In genomic region chr14:54444003-54444402, GRCh38 we compare ENCODE assay signal across 19 cellular contexts. TPM values are rescaled to one million over a fixed set of nuclear protein-coding genes. Genes with fewer than 3 reads are reported as not detected.
"Had no signal": no experiment of that assay in that cellular context is flagged by ENCODE, and none has a peak within 500 bp of the region (broad histone marks: within the 10 kb centered on the region; RNA-seq: fewer than 3 reads in every experiment).

No MANE protein-coding gene starts in this region.

- DNase-seq: activated CD4-positive, alpha-beta T cell treated with anti-CD3 and anti-CD28 coated beads, Interleukin-2, amount 50 U/mL, for 1 hour; activated CD8-positive, alpha-beta memory T cell treated with anti-CD3 and anti-CD28 coated beads, Interleukin-2, amount 50 U/mL, for 4 hours; activated effector memory CD4-positive, alpha-beta T cell treated with anti-CD3 and anti-CD28 coated beads, Interleukin-2, amount 50 U/mL, for 16 hours; activated naive CD4-positive, alpha-beta T cell treated with anti-CD3 and anti-CD28 coated beads, Interleukin-2, amount 50 U/mL, for 16 hours; activated T-cell treated with anti-CD3 and anti-CD28 coated beads, Interleukin-2, amount 50 U/mL, for 72 hours; effector memory CD4-positive, alpha-beta T cell; esophagus squamous epithelium; foreskin melanocyte; glutamatergic neuron; hypothalamus; left ventricle myocardium inferior; naive B cell; pancreas; right lobe of liver; stimulated activated naive B cell treated with anti-CD40 and anti-IgM and Interleukin-4, amounts not matched to agents 10 μg/mL and 1 μg/mL and 100 μg/mL, for 72 hours; T1000 had no signal

- ATAC-seq: activated CD4-positive, CD25-positive, alpha-beta regulatory T cell treated with anti-CD3 and anti-CD28 coated beads, Interleukin-2, amount 50 U/mL, for 24 hours; activated T-cell treated with anti-CD3 and anti-CD28 coated beads, Interleukin-2, amount 50 U/mL, for 72 hours; pancreas; right lobe of liver; stimulated activated naive B cell treated with anti-CD40 and anti-IgM and Interleukin-4, amounts not matched to agents 10 μg/mL and 1 μg/mL and 100 μg/mL, for 72 hours had no signal

- H3K27me3 Mint-ChIP-seq: dendritic cell treated with granulocyte-macrophage colony-stimulating factor and Interleukin-4, amounts not matched to agents 40 ng/mL and 50 ng/mL, for 4 days had no signal

- H3K36me3 ChIP-seq: ascending aorta, esophagus squamous epithelium, left ventricle myocardium inferior, pancreas, right lobe of liver had no signal

- H3K9me3 Mint-ChIP-seq: activated T-cell treated with anti-CD3 and anti-CD28 coated beads, Interleukin-2, amount 50 U/mL, for 72 hours; dendritic cell treated with granulocyte-macrophage colony-stimulating factor and Interleukin-4, amounts not matched to agents 40 ng/mL and 50 ng/mL, for 4 days; naive B cell; stimulated activated naive B cell treated with anti-CD40 and anti-IgM and Interleukin-4, amounts not matched to agents 10 μg/mL and 1 μg/mL and 100 μg/mL, for 72 hours had no signal

- H3K9me3 ChIP-seq: ascending aorta, esophagus squamous epithelium, left ventricle myocardium inferior, pancreas, right lobe of liver had no signal

- H3K4me3 Mint-ChIP-seq: activated T-cell treated with anti-CD3 and anti-CD28 coated beads, Interleukin-2, amount 50 U/mL, for 72 hours; dendritic cell treated with granulocyte-macrophage colony-stimulating factor and Interleukin-4, amounts not matched to agents 40 ng/mL and 50 ng/mL, for 4 days; stimulated activated naive B cell treated with anti-CD40 and anti-IgM and Interleukin-4, amounts not matched to agents 10 μg/mL and 1 μg/mL and 100 μg/mL, for 72 hours had no signal

- H3K4me3 ChIP-seq: ascending aorta, esophagus squamous epithelium, left ventricle myocardium inferior, pancreas, right lobe of liver had no signal

- H3K27ac Mint-ChIP-seq: activated T-cell treated with anti-CD3 and anti-CD28 coated beads, Interleukin-2, amount 50 U/mL, for 72 hours; dendritic cell treated with granulocyte-macrophage colony-stimulating factor and Interleukin-4, amounts not matched to agents 40 ng/mL and 50 ng/mL, for 4 days; stimulated activated naive B cell treated with anti-CD40 and anti-IgM and Interleukin-4, amounts not matched to agents 10 μg/mL and 1 μg/mL and 100 μg/mL, for 72 hours had no signal

- H3K36me3 Mint-ChIP-seq: naive B cell had no signal

- H3K27ac ChIP-seq: ascending aorta, esophagus squamous epithelium, left ventricle myocardium inferior, pancreas, right lobe of liver had no signal

- H3K27me3 ChIP-seq: ascending aorta, esophagus squamous epithelium, right lobe of liver had no signal

RNA-seq across cellular contexts. Expression of gene CDKN3, which starts 47.2 kb away (rescaled TPM):
- total RNA-seq: ascending aorta had no signal
